ENCODE assay signal across 7 cellular contexts in genomic region chr5:56950626-56951130, GRCh38. TPM values are rescaled to one million over a fixed set of nuclear protein-coding genes. Genes with fewer than 3 reads are reported as not detected.
A peak's percentile ranks its signal among the peaks of the same experiment; 100 is the strongest.
DNase-seq lines count a peak whose midpoint lies in the region; ATAC-seq and TF ChIP-seq lines count a peak whose summit lies in the region.

No MANE protein-coding gene starts in this region.

- no peak for TF ChIP-seq CTCF in mucosa of descending colon (IDR thresholded peaks at IDR 0.05)

- H3K9me3 ChIP-seq in NT2/D1 (ENCODE audit: insufficient read depth, low read length) (no peaks in the 10 kb centered on the region), mucosa of descending colon (no peaks in the 10 kb centered on the region)

- intact Hi-C loops in mucosa of descending colon (cut with DNase I, micrococcal nuclease), result no loop called here

- H3K9ac ChIP-seq in NT2/D1 (ENCODE audit: insufficient read length, low read depth), result peak overlapping the region; percentile 74

- H3K4me1 ChIP-seq in NT2/D1 (ENCODE audit: insufficient read depth, insufficient read length) (no peaks in the 10 kb centered on the region), mucosa of descending colon (ENCODE audit: low read depth) (peaks cover 12% of the 10 kb centered on the region)

- peak; percentile 54 for ATAC-seq in GM18502 (IDR thresholded peaks at IDR 0.05; ENCODE audit: poor library complexity, unreplicated experiment)
- ATAC-seq in HG02852 (IDR thresholded peaks at IDR 0.05; ENCODE audit: unreplicated experiment), result peak; percentile 41
- ATAC-seq in mucosa of descending colon, result peak; percentile 70

- H3K27me3 ChIP-seq in NT2/D1 (ENCODE audit: insufficient read depth, insufficient read length), result peaks cover 7% of the 10 kb centered on the region

- H3K36me3 ChIP-seq in NT2/D1 (ENCODE audit: insufficient read depth, insufficient read length, low read length), result peaks cover 33% of the 10 kb centered on the region
- no peaks in the 10 kb centered on the region for H3K36me3 ChIP-seq in mucosa of descending colon (ENCODE audit: low read depth)

- TF ChIP-seq POLR2A in erythroblast (IDR thresholded peaks at IDR 0.05; ENCODE audit: low read length), result no peak

- H3K4me3 ChIP-seq in NT2/D1 (ENCODE audit: insufficient read length, low read depth), result peak overlapping the region; percentile 75
- H3K4me3 ChIP-seq in mucosa of descending colon, result peak overlapping the region; percentile 89

- DNase-seq in NT2/D1 (ENCODE audit: low read depth, low spot score), result peak; percentile 16
- peak; percentile 65 for DNase-seq in activated T-cell treated with anti-CD3 and anti-CD28 coated beads, Interleukin-2, amount 50 U/mL, for 1 hour
- peak; percentile 68 to 80 for DNase-seq in erythroblast (lab: John Stamatoyannopoulos, UW)
- DNase-seq in mucosa of descending colon, result peak; percentile 72 to 78 (median 77)
- DNase-seq in stimulated activated CD8-positive, alpha-beta memory T cell treated with anti-CD3 and anti-CD28 coated beads, Interleukin-7, amount 100 ng/mL, for 48 hours (ENCODE audit: extremely low read depth in 1 of 2, low read depth in 1 of 2), result peak; percentile 17 to 41

RNA-seq across cellular contexts. Expression of gene MIER3, which starts 1.2 kb away (rescaled TPM):
- 100 to 1,000 TPM in 2 of 3 donors, 10 to 100 TPM in 1; 95.6 to 171 (median 100) TPM for total RNA-seq in mucosa of descending colon

RNA-seq across cellular contexts. Expression of gene SETD9, which starts 41.3 kb away (rescaled TPM):
- total RNA-seq in mucosa of descending colon, result 10 to 100 TPM; 11.1 to 23.8 (median 18.9) TPM

Comparison
In these comparisons a context has a peak if more than half of its experiments do, and no peak if none do; other contexts are left out.
1. Peak in every context shown above with its lines: DNase-seq, ATAC-seq and H3K4me3 ChIP-seq.
2. DNase-seq: peak in every context shown above with its lines; median percentile 77 in mucosa of descending colon; 74 in erythroblast; 65 in activated T-cell treated with anti-CD3 and anti-CD28 coated beads, Interleukin-2, amount 50 U/mL, for 1 hour; 29 in stimulated activated CD8-positive, alpha-beta memory T cell treated with anti-CD3 and anti-CD28 coated beads, Interleukin-7, amount 100 ng/mL, for 48 hours; 16 in NT2/D1.